1 cellular context compared by ENCODE assay signal in the genomic region with DNA sequence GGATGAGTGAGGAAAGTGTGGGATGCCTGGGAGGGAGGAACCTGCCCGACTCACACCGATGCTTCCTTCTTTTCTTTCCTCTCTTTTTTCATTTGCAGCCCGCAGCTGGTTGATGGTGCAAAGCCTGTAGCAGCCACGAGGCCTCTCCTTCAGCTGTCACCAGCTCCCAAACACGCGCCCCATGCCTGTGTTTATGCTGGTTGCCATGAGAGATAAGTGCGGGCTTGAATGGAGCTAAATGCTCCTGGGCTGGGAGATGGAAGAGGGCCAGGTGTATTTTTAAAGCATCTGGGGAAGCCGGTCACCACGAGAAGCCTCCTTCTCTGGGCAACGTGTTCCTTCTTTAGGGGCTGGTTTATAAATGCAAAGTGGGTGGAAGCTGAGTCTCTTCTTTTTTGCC.
TF ChIP-seq lines count a peak whose summit lies in the region.

No MANE protein-coding gene starts in this region.

TF ChIP-seq in HepG2, 621 proteins besides CTCF, POLR2A, EP300 and RAD21:
- no peak for TF ChIP-seq ZFP82 (CRISPR knock-in tag; IDR thresholded peaks at IDR 0.05; ENCODE audit: borderline replicate concordance)
- TF ChIP-seq U2AF1 (optimal IDR thresholded peaks at IDR 0.05; ENCODE audit: low read depth, low read length), result no peak
- TF ChIP-seq ZNF777 (CRISPR knock-in tag; IDR thresholded peaks at IDR 0.05), result no peak
- no peak for TF ChIP-seq GFI1 (CRISPR knock-in tag; IDR thresholded peaks at IDR 0.05; ENCODE audit: borderline replicate concordance)
- no peak for TF ChIP-seq TBX3 (IDR thresholded peaks at IDR 0.05; ENCODE audit: borderline replicate concordance)
- no peak for TF ChIP-seq SOX6 (IDR thresholded peaks at IDR 0.05)
- TF ChIP-seq SOX6 (CRISPR knock-in tag; IDR thresholded peaks at IDR 0.05), result no peak
TF ChIP-seq in HepG2: peak in this region for 0.
